9 cellular contexts compared by ENCODE assay signal in the genomic region with DNA sequence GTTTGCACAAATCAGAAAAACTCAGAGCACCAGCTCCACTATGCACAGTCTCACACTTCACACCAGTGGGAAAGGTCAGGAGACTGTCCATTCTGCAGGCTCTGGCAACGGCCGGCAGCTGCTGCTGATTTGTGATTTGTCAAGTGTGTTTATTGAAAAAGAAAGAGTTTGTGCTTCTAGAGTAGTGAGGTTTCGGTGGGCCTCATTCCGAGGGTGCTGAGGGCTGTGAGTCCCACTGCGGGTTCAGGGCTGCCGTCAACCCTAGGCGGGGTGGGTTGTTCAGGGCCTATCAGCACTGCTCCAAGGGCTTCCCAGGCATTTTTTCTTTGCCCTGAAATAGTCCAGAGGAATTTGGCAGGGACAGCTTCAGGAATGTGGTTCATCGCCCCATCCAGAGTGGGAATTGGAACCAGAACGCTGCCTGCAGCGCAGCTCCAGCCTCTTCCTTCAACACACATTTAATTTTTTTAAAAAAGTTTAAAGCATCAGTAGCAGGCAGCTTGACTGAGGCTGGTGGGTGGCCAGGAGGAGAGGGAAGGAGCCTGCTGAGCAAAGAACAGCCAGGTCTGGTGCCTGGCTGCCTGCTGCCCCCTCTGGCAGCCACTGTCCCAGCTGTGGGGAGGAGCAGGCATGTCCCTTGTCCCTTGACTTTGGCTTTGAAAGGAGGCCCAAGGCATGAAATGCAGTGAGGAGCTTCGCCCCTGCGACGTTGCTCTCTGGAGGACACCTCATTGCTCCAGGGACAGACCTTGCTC. TPM values are rescaled to one million over a fixed set of nuclear protein-coding genes. Genes with fewer than 3 reads are reported as not detected.
DNase-seq lines count a peak whose midpoint lies in the region; ATAC-seq and TF ChIP-seq lines count a peak whose summit lies in the region.
"Had no signal": no experiment of that assay in that cellular context is flagged by ENCODE, and none has a peak within 500 bp of the region (broad histone marks: within the 10 kb centered on the region; RNA-seq: fewer than 3 reads in every experiment).

No MANE protein-coding gene starts in this region.

- no peaks in the 10 kb centered on the region for H3K9me2 ChIP-seq in Karpas-422 (replicated peaks; ENCODE audit: insufficient read depth, low read length)

- no peaks in the 10 kb centered on the region for H3K36me3 Mint-ChIP-seq in activated CD4-positive, alpha-beta memory T cell treated with anti-CD3 and anti-CD28 coated beads for 36 hours
- no peaks in the 10 kb centered on the region for H3K36me3 Mint-ChIP-seq in activated CD8-positive, alpha-beta memory T cell treated with anti-CD3 and anti-CD28 coated beads, Interleukin-2, amount 10 ng/mL, durations not matched to agents 7 days and 5 days

- no peak for TF ChIP-seq EP300 in esophagus muscularis mucosa (IDR thresholded peaks at IDR 0.05)

- H3K4me1 ChIP-seq in BE2C (no peaks in the 10 kb centered on the region), Karpas-422 (ENCODE audit: low read length) (peaks cover 39% of the 10 kb centered on the region), esophagus muscularis mucosa (peaks cover 16 to 80% (median 62%) of the 10 kb centered on the region in 4 donors), muscle layer of duodenum (ENCODE audit: control insufficient read depth in 1 of 2, insufficient read depth in 2 of 2, low read length in 2 of 2) (peaks cover 0 to 30% of the 10 kb centered on the region in 2 donors)

- intact Hi-C loops in esophagus muscularis mucosa (cut with DNase I), result no loop called here
- intact Hi-C loops in activated CD4-positive, alpha-beta memory T cell treated with anti-CD3 and anti-CD28 coated beads for 36 hours (cut with micrococcal nuclease), result no loop called here

- TF ChIP-seq CTCF in BE2C (IDR thresholded peaks at IDR 0.05; ENCODE audit: low read depth, low read length) (peak; percentile 53), esophagus muscularis mucosa (IDR thresholded peaks at IDR 0.05) (peak; percentile 30 to 41 (median 32))

- H4K20me1 ChIP-seq in Karpas-422 (ENCODE audit: insufficient read depth, low read depth, low read length), result no peaks in the 10 kb centered on the region

- DNase-seq in BE2C (peak; percentile 30), Karpas-422 (peak; percentile 65), esophagus muscularis mucosa (ENCODE audit: extremely low spot score) (no peak)
- no peak for DNase-seq in stimulated activated naive CD4-positive, alpha-beta T cell treated with Interleukin-2 at 50 U/mL for 16 hours (lab: John Stamatoyannopoulos, UW)
- DNase-seq in activated CD4-positive, alpha-beta memory T cell treated with anti-CD3 and anti-CD28 coated beads for 36 hours, result no peak
- no peak for DNase-seq in activated CD8-positive, alpha-beta memory T cell treated with anti-CD3 and anti-CD28 coated beads, Interleukin-2, amount 10 ng/mL, durations not matched to agents 7 days and 5 days
- DNase-seq: activated T-cell treated with anti-CD3 and anti-CD28 coated beads, Interleukin-2, amount 50 U/mL, for 4 hours had no signal

- H3K4me3 ChIP-seq in BE2C (ENCODE audit: low read depth, low read length) (no peak overlapping the region), Karpas-422 (ENCODE audit: low read length) (no peak overlapping the region), esophagus muscularis mucosa (peak overlapping the region in 1 of 4 donors; percentile 10), muscle layer of duodenum (ENCODE audit: low read depth in 1 of 2, low read length in 2 of 2) (peak overlapping the region in 1 of 2 donors; percentile 31)

- H3K27me3 ChIP-seq in BE2C, result peaks cover 4% of the 10 kb centered on the region; the same call in 1 of the 2 replicates
- H3K27me3 ChIP-seq in Karpas-422 (ENCODE audit: low read length), result no peaks in the 10 kb centered on the region
- no peaks in the 10 kb centered on the region for H3K27me3 ChIP-seq in esophagus muscularis mucosa
- no peaks in the 10 kb centered on the region for H3K27me3 ChIP-seq in muscle layer of duodenum (ENCODE audit: low read depth, low read length)

- H3K9me3 Mint-ChIP-seq in activated CD4-positive, alpha-beta memory T cell treated with anti-CD3 and anti-CD28 coated beads for 36 hours, result no peaks in the 10 kb centered on the region
- no peaks in the 10 kb centered on the region for H3K9me3 Mint-ChIP-seq in activated CD8-positive, alpha-beta memory T cell treated with anti-CD3 and anti-CD28 coated beads, Interleukin-2, amount 10 ng/mL, durations not matched to agents 7 days and 5 days (ENCODE audit: low read depth)
- H3K9me3 Mint-ChIP-seq: activated T-cell treated with anti-CD3 and anti-CD28 coated beads, Interleukin-2, amount 50 U/mL, for 4 hours had no signal

- POLR2A ChIA-PET in activated CD4-positive, alpha-beta memory T cell treated with anti-CD3 and anti-CD28 coated beads for 36 hours (lab: Charles Lee), result no interaction called here

- H3K27ac ChIP-seq in Karpas-422 (ENCODE audit: low read length) (no peak overlapping the region), esophagus muscularis mucosa (replicated peaks in 1 of 4) (peak overlapping the region; percentile 77 to 81 (median 78)), muscle layer of duodenum (ENCODE audit: low read length) (peak overlapping the region; percentile 78)

- no peak overlapping the region for H3K4me3 Mint-ChIP-seq in activated CD4-positive, alpha-beta memory T cell treated with anti-CD3 and anti-CD28 coated beads for 36 hours
- no peak overlapping the region for H3K4me3 Mint-ChIP-seq in activated CD8-positive, alpha-beta memory T cell treated with anti-CD3 and anti-CD28 coated beads, Interleukin-2, amount 10 ng/mL, durations not matched to agents 7 days and 5 days
- H3K4me3 Mint-ChIP-seq: activated T-cell treated with anti-CD3 and anti-CD28 coated beads, Interleukin-2, amount 50 U/mL, for 4 hours had no signal

- H3K27me3 Mint-ChIP-seq in activated CD4-positive, alpha-beta memory T cell treated with anti-CD3 and anti-CD28 coated beads for 36 hours, result peaks cover 6% of the 10 kb centered on the region
- peaks cover 14% of the 10 kb centered on the region for H3K27me3 Mint-ChIP-seq in activated CD8-positive, alpha-beta memory T cell treated with anti-CD3 and anti-CD28 coated beads, Interleukin-2, amount 10 ng/mL, durations not matched to agents 7 days and 5 days

- ATAC-seq in activated CD8-positive, alpha-beta memory T cell treated with anti-CD3 and anti-CD28 coated beads, Interleukin-2, amount 10 ng/mL, durations not matched to agents 7 days and 5 days, result no peak
- no peak for ATAC-seq in GM21447 (IDR thresholded peaks at IDR 0.05; ENCODE audit: unreplicated experiment)
- ATAC-seq: activated T-cell treated with anti-CD3 and anti-CD28 coated beads, Interleukin-2, amount 50 U/mL, for 4 hours had no signal

- H2AFZ ChIP-seq in Karpas-422 (ENCODE audit: low read length), result no peak overlapping the region

- no peaks in the 10 kb centered on the region for H3K4me1 Mint-ChIP-seq in activated CD4-positive, alpha-beta memory T cell treated with anti-CD3 and anti-CD28 coated beads for 36 hours (ENCODE audit: low read depth)
- no peaks in the 10 kb centered on the region for H3K4me1 Mint-ChIP-seq in activated CD8-positive, alpha-beta memory T cell treated with anti-CD3 and anti-CD28 coated beads, Interleukin-2, amount 10 ng/mL, durations not matched to agents 7 days and 5 days

- H3K36me3 ChIP-seq in BE2C (no peaks in the 10 kb centered on the region), Karpas-422 (ENCODE audit: insufficient read depth, low read length) (no peaks in the 10 kb centered on the region), esophagus muscularis mucosa (no peaks in the 10 kb centered on the region), muscle layer of duodenum (ENCODE audit: control insufficient read depth in 1 of 2, insufficient read depth in 2 of 2, low read length in 2 of 2) (no peaks in the 10 kb centered on the region)

- TF ChIP-seq POLR2A in esophagus muscularis mucosa (IDR thresholded peaks at IDR 0.05; ENCODE audit: low read depth), result no peak

- no peak overlapping the region for H3K4me2 ChIP-seq in Karpas-422 (ENCODE audit: low read depth, low read length, poor library complexity, severe bottlenecking)

- CTCF ChIA-PET in activated CD4-positive, alpha-beta memory T cell treated with anti-CD3 and anti-CD28 coated beads for 36 hours (lab: Charles Lee), result no interaction called here
- CTCF ChIA-PET in activated CD8-positive, alpha-beta memory T cell treated with anti-CD3 and anti-CD28 coated beads, Interleukin-2, amount 10 ng/mL, durations not matched to agents 7 days and 5 days (lab: Charles Lee), result interaction anchor here (0.8 kb wide), 1 partner anchor 443 kb away, joined by 3 read pairs; no protein-coding TSS in a partner anchor

- H3K27ac Mint-ChIP-seq in activated CD4-positive, alpha-beta memory T cell treated with anti-CD3 and anti-CD28 coated beads for 36 hours, result no peak overlapping the region
- H3K27ac Mint-ChIP-seq in activated CD8-positive, alpha-beta memory T cell treated with anti-CD3 and anti-CD28 coated beads, Interleukin-2, amount 10 ng/mL, durations not matched to agents 7 days and 5 days, result no peak overlapping the region

- WGBS in esophagus muscularis mucosa, result 27% methylated on average over 10 of the region's 13 CpGs

- H3K9me3 ChIP-seq in BE2C, result no peaks in the 10 kb centered on the region
- H3K9me3 ChIP-seq in Karpas-422 (ENCODE audit: low read length), result no peaks in the 10 kb centered on the region
- H3K9me3 ChIP-seq in esophagus muscularis mucosa, result no peaks in the 10 kb centered on the region
- H3K9me3 ChIP-seq in muscle layer of duodenum (ENCODE audit: control insufficient read depth in 1 of 2, low read length in 2 of 2), result no peaks in the 10 kb centered on the region

- H3K9ac ChIP-seq in Karpas-422 (ENCODE audit: low read length), result no peak overlapping the region

- H3K79me2 ChIP-seq in Karpas-422 (ENCODE audit: low read length), result no peaks in the 10 kb centered on the region

RNA-seq across cellular contexts. Expression of a gene that starts 19.7 kb away (rescaled TPM):
- not detected for polyA plus RNA-seq in BE2C (2012; ENCODE audit: insufficient read depth, insufficient read length, low read depth)
- total RNA-seq in Karpas-422 (2014; rRNA removed; shearing (Covaris generic); ENCODE audit: low replicate concordance), result 0.04 and 0.15 TPM in 2 replicates
- 1 to 10 TPM; 3.1 to 7.6 (median 6.3) TPM for total RNA-seq in esophagus muscularis mucosa
- total RNA-seq in activated CD4-positive, alpha-beta memory T cell treated with anti-CD3 and anti-CD28 coated beads for 36 hours, result not detected
- not detected for total RNA-seq in activated CD8-positive, alpha-beta memory T cell treated with anti-CD3 and anti-CD28 coated beads, Interleukin-2, amount 10 ng/mL, durations not matched to agents 7 days and 5 days
- total RNA-seq: activated T-cell treated with anti-CD3 and anti-CD28 coated beads, Interleukin-2, amount 50 U/mL, for 4 hours had no signal

Comparison
In these comparisons a context has a peak if more than half of its experiments do, and no peak if none do; other contexts are left out.
1. DNase-seq: peak in BE2C (single experiment) and Karpas-422 (single experiment); none in esophagus muscularis mucosa (single experiment), stimulated activated naive CD4-positive, alpha-beta T cell treated with Interleukin-2 at 50 U/mL for 16 hours (single experiment), activated CD4-positive, alpha-beta memory T cell treated with anti-CD3 and anti-CD28 coated beads for 36 hours (single experiment) and activated CD8-positive, alpha-beta memory T cell treated with anti-CD3 and anti-CD28 coated beads, Interleukin-2, amount 10 ng/mL, durations not matched to agents 7 days and 5 days (single experiment).